11 cellular contexts compared by ENCODE assay signal in genomic region chr2:217816396-217816869, GRCh38.
A peak's percentile ranks its signal among the peaks of the same experiment; 100 is the strongest.
DNase-seq lines count a peak whose midpoint lies in the region; ATAC-seq and TF ChIP-seq lines count a peak whose summit lies in the region.
"Had no signal": no experiment of that assay in that cellular context is flagged by ENCODE, and none has a peak within 500 bp of the region (broad histone marks: within the 10 kb centered on the region; RNA-seq: fewer than 3 reads in every experiment).

No MANE protein-coding gene starts in this region.

- no peaks in the 10 kb centered on the region for H3K27me3 ChIP-seq in heart left ventricle
- no peaks in the 10 kb centered on the region for H3K27me3 ChIP-seq in upper lobe of left lung
- no peaks in the 10 kb centered on the region for H3K27me3 ChIP-seq in dorsolateral prefrontal cortex

- H3K9me3 ChIP-seq in heart left ventricle (no peaks in the 10 kb centered on the region), upper lobe of left lung (no peaks in the 10 kb centered on the region)

- TF ChIP-seq POLR2A in heart left ventricle (IDR thresholded peaks at IDR 0.05), result no peak
- TF ChIP-seq POLR2A in upper lobe of left lung (IDR thresholded peaks at IDR 0.05), result peak in 1 of 4 donors; percentile 23

- intact Hi-C loops in heart left ventricle (cut with DNase I) (no loop called here), dorsolateral prefrontal cortex (cut with DNase I) (no loop called here)

- no peaks in the 10 kb centered on the region for H3K27me3 Mint-ChIP-seq in nephron (ENCODE audit: low read depth)

- H3K27ac ChIP-seq in heart left ventricle (peak overlapping the region; percentile 62 to 75 (median 68)), upper lobe of left lung (peak overlapping the region; percentile 68 to 76 (median 71)), dorsolateral prefrontal cortex (peak overlapping the region in 18 of 59 donors; percentile 2 to 60 (median 23))

- peak overlapping the region; percentile 86 to 94 (median 91) for H3K27ac Mint-ChIP-seq in nephron
- H3K27ac Mint-ChIP-seq: activated CD8-positive, alpha-beta T cell treated with anti-CD3 and anti-CD28 coated beads, Interleukin-2, amount 10 ng/mL, durations not matched to agents 7 days and 5 days had no signal

- peak in 3 of 4 donors; percentile 38 to 87 (median 87) for TF ChIP-seq EP300 in upper lobe of left lung (IDR thresholded peaks at IDR 0.05)

- no peaks in the 10 kb centered on the region for H3K9me3 Mint-ChIP-seq in nephron

- TF ChIP-seq CTCF in heart left ventricle (IDR thresholded peaks at IDR 0.05) (no peak), nephron (IDR thresholded peaks at IDR 0.05; ENCODE audit: unreplicated experiment in 3 of 3) (no peak), upper lobe of left lung (IDR thresholded peaks at IDR 0.05) (no peak), dorsolateral prefrontal cortex (IDR thresholded peaks at IDR 0.05 in 54 of 56, conservative IDR thresholded peaks at IDR 0.05 in 2 of 56; ENCODE audit: low read depth in 1 of 56, partially characterized antibody in 56 of 56) (no peak)

- peaks cover 78% of the 10 kb centered on the region for H3K36me3 Mint-ChIP-seq in nephron (ENCODE audit: low read depth)

- H3K4me1 ChIP-seq in heart left ventricle (peaks cover 4 to 98% (median 82%) of the 10 kb centered on the region in 12 donors), upper lobe of left lung (peaks cover 39 to 51% (median 42%) of the 10 kb centered on the region in 4 donors)

- H3K36me3 ChIP-seq in heart left ventricle (peaks cover 3 to 100% (median 98%) of the 10 kb centered on the region in 9 donors), upper lobe of left lung (peaks cover 73 to 100% (median 85%) of the 10 kb centered on the region in 4 donors)

- ATAC-seq in heart left ventricle (peak; percentile 43 to 85 (median 52)), upper lobe of left lung (ENCODE audit: low FRiP score in 2 of 2) (peak; percentile 5 to 26)
- ATAC-seq: activated CD8-positive, alpha-beta T cell treated with anti-CD3 and anti-CD28 coated beads, Interleukin-2, amount 10 ng/mL, durations not matched to agents 7 days and 5 days had no signal

- peak overlapping the region in 2 of 3 experiments; percentile 8 to 33 for H3K4me3 Mint-ChIP-seq in nephron
- H3K4me3 Mint-ChIP-seq: activated CD8-positive, alpha-beta T cell treated with anti-CD3 and anti-CD28 coated beads, Interleukin-2, amount 10 ng/mL, durations not matched to agents 7 days and 5 days had no signal

- H3K4me3 ChIP-seq in heart left ventricle (no peak overlapping the region), upper lobe of left lung (no peak overlapping the region), dorsolateral prefrontal cortex (no peak overlapping the region)

- H3K4me1 Mint-ChIP-seq in nephron, result peaks cover 52% of the 10 kb centered on the region

- peak; percentile 15 for DNase-seq in amniotic epithelial cell (ENCODE audit: low read depth)
- peak; percentile 66 to 84 (median 79) for DNase-seq in heart left ventricle
- DNase-seq in upper lobe of left lung, result peak in 1 of 2 donors; percentile 37
- no peak for DNase-seq in kidney glomerular epithelial cell (lab: John Stamatoyannopoulos, UW)
- no peak for DNase-seq in dorsolateral prefrontal cortex
- no peak for DNase-seq in activated effector memory CD4-positive, alpha-beta T cell treated with Interleukin-2 at 50 U/mL for 16 hours
- DNase-seq: activated CD8-positive, alpha-beta T cell treated with anti-CD3 and anti-CD28 coated beads, Interleukin-2, amount 10 ng/mL, durations not matched to agents 7 days and 5 days; amniotic stem cell; NCI-H526 treated with DMSO at 0.1 percent for 48 hours; stimulated activated CD4-positive, alpha-beta T cell treated with anti-CD3 and anti-CD28 coated beads, Interleukin-2, amount 100 ng/mL, for 48 hours had no signal

- 1 to 7% (median 1%) methylated on average over 8 to 11 of the region's 11 CpGs for WGBS in heart left ventricle, 4 donors
- 18 to 42% methylated on average over 6 to 11 of the region's 11 CpGs for WGBS in upper lobe of left lung, 2 donors

Comparison
In these comparisons a context has a peak if more than half of its experiments do, and no peak if none do; other contexts are left out.
1. DNase-seq: peak in amniotic epithelial cell (single experiment) and heart left ventricle (5 of 5); none in kidney glomerular epithelial cell (single experiment), dorsolateral prefrontal cortex (0 of 10) and activated effector memory CD4-positive, alpha-beta T cell treated with Interleukin-2 at 50 U/mL for 16 hours (single experiment).